1 cellular context compared by ENCODE assay signal in genomic region chr16:84367750-84368320, GRCh38.
TF ChIP-seq lines count a peak whose summit lies in the region.

No MANE protein-coding gene starts in this region.

TF ChIP-seq in H1, 55 proteins besides CTCF, POLR2A, EP300 and RAD21 (continued from another document):
- no peak for TF ChIP-seq ATF3 (IDR thresholded peaks at IDR 0.05; ENCODE audit: insufficient read depth, low read depth, low read length)
